In genomic region chr6:112936476-112936875, GRCh38 we compare ENCODE assay signal across 21 cellular contexts.
DNase-seq lines count a peak whose midpoint lies in the region; ATAC-seq and TF ChIP-seq lines count a peak whose summit lies in the region.
"Had no signal": no experiment of that assay in that cellular context is flagged by ENCODE, and none has a peak within 500 bp of the region (broad histone marks: within the 10 kb centered on the region; RNA-seq: fewer than 3 reads in every experiment).

No MANE protein-coding gene starts in this region.

- H3K4me1 ChIP-seq in heart right ventricle (peaks cover 0 to 24% (median 6%) of the 10 kb centered on the region in 9 donors), adipocyte (ENCODE audit: control insufficient read depth, insufficient read depth, low read length) (peaks cover 26% of the 10 kb centered on the region)
- H3K4me1 ChIP-seq: A549, uterus had no signal

- peak overlapping the region in 1 of 10 donors; percentile 8 for H3K27ac ChIP-seq in heart right ventricle
- H3K27ac ChIP-seq: A549, epithelial cell of prostate, uterus had no signal

- ATAC-seq in heart right ventricle (peak in 6 of 8 donors; percentile 37 to 78 (median 58)), left cardiac atrium (no peak), HG03095 (IDR thresholded peaks at IDR 0.05; ENCODE audit: unreplicated experiment) (no peak)
- ATAC-seq: A549; activated CD8-positive, alpha-beta memory T cell treated with anti-CD3 and anti-CD28 coated beads, Interleukin-2, amount 10 ng/mL, durations not matched to agents 7 days and 5 days; naive thymus-derived CD8-positive, alpha-beta T cell had no signal

- WGBS in heart right ventricle, 2 donors = 35 to 53% methylated on average over 1 of the region's 1 CpG

- H3K36me3 ChIP-seq in heart right ventricle = no peaks in the 10 kb centered on the region
- H3K36me3 ChIP-seq in adipocyte (ENCODE audit: control insufficient read depth, insufficient read depth, low read length, severe bottlenecking) = no peaks in the 10 kb centered on the region
- H3K36me3 ChIP-seq: uterus had no signal

- H3K9ac ChIP-seq in adipocyte (ENCODE audit: low read length) = no peak overlapping the region

- no peaks in the 10 kb centered on the region for H3K27me3 ChIP-seq in heart right ventricle
- H3K27me3 ChIP-seq in adipocyte (replicated peaks; ENCODE audit: control insufficient read depth, insufficient read depth, low read length) = no peaks in the 10 kb centered on the region
- H3K27me3 ChIP-seq: uterus had no signal

- H3K4me3 ChIP-seq in heart right ventricle (no peak overlapping the region), adipocyte (ENCODE audit: low read length) (no peak overlapping the region)
- H3K4me3 ChIP-seq: A549, smooth muscle cell, uterus had no signal

- no peaks in the 10 kb centered on the region for H3K9me3 ChIP-seq in heart right ventricle
- no peaks in the 10 kb centered on the region for H3K9me3 ChIP-seq in adipocyte (ENCODE audit: control insufficient read depth, low read length)
- H3K9me3 ChIP-seq: A549, uterus had no signal

- intact Hi-C loops in heart right ventricle (cut with DNase I) (no loop called here), left cardiac atrium (cut with DNase I) (no loop called here)

- DNase-seq in heart right ventricle = no peak
- DNase-seq in left cardiac atrium = no peak
- DNase-seq in adipocyte (ENCODE audit: low read depth) = peak; percentile 76
- peak; percentile 84 for DNase-seq in fibroblast of the conjunctiva (ENCODE audit: low read depth)
- peak; percentile 51 for DNase-seq in stromal cell of bone marrow (ENCODE audit: low read depth)
- DNase-seq in AG08396 (ENCODE audit: low spot score) = no peak
- no peak for DNase-seq in NCI-H446 treated with DMSO at 0.1 percent for 48 hours (lab: John Stamatoyannopoulos, UW)
- DNase-seq: activated CD4-positive, alpha-beta T cell treated with anti-CD3 and anti-CD28 coated beads for 48 hours; activated CD8-positive, alpha-beta memory T cell treated with anti-CD3 and anti-CD28 coated beads, Interleukin-2, amount 10 ng/mL, durations not matched to agents 7 days and 5 days; CD4-positive, alpha-beta T cell; DMS53; head of caudate nucleus; naive thymus-derived CD8-positive, alpha-beta T cell; NCI-H1417; NCI-H526 treated with DMSO at 0.1 percent for 48 hours; substantia nigra; uterus had no signal

- TF ChIP-seq CTCF in heart right ventricle (IDR thresholded peaks at IDR 0.05) = no peak

Comparison
In these comparisons a context has a peak if more than half of its experiments do, and no peak if none do; other contexts are left out.
1. ATAC-seq: peak in heart right ventricle (6 of 8); none in left cardiac atrium (0 of 2) and HG03095 (single experiment).
2. DNase-seq: peak in adipocyte (single experiment), fibroblast of the conjunctiva (single experiment) and stromal cell of bone marrow (single experiment); none in heart right ventricle (0 of 2), left cardiac atrium (single experiment), AG08396 (single experiment) and NCI-H446 treated with DMSO at 0.1 percent for 48 hours (single experiment).